ENCODE assay signal across 1 cellular context in genomic region chrX:47514553-47515235, GRCh38.
TF ChIP-seq lines count a peak whose summit lies in the region.

No MANE protein-coding gene starts in this region.

TF ChIP-seq in WTC11, 78 proteins besides CTCF, POLR2A, EP300 and RAD21 (continued from another document):
- no peak for TF ChIP-seq USF1 (CRISPR knock-in tag; IDR thresholded peaks at IDR 0.05)
- no peak for TF ChIP-seq ATF1 (CRISPR knock-in tag; IDR thresholded peaks at IDR 0.05)
